In the genomic region with DNA sequence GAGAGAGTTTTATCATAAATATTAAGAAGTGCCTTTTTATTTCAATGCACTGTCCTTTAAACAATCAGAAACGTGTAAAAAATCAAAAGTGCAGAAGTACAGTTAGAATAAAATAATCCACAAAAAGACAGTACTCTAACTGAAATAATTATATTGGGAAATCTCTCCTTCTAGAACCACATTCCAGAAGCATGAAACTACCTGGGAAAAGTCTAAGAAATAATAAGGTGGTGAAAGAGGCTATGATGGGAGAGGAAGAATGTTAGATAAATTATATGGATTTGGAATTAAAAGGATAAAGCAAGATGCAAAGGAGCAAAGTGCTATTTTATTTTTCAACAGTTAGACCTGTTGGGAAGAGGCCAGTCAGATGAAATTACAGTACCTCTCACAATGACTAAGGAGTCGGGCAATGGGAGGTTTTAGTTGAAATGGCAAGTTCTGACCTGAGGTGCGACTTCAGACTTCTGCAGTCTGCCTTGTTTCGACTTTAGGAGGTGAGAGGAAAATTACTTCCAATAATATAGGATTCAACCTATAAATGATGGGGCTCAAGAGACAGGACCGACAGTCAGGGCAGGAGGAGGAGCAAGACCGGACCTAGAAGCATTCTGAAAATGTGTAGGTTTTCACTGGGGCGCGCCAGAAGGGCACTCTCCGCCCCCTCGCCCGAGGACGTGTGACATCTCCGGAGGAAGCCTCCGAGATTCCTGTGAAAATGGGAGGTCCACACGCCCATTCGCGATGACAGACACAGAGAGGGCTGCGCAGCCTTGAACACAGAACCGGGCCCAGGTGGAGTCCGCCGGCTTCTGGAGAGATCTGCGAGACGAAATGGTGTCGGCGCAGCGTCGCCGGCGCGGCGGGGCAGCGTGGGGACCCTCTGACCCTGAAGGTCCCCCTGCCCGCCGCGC, we compare ENCODE assay signal across 8 cellular contexts. TPM values are rescaled to one million over a fixed set of nuclear protein-coding genes. Genes with fewer than 3 reads are reported as not detected.
DNase-seq lines count a peak whose midpoint lies in the region; ATAC-seq and TF ChIP-seq lines count a peak whose summit lies in the region.

No MANE protein-coding gene starts in this region.

- H3K4me1 ChIP-seq in OCI-LY3 (ENCODE audit: low read length) (peaks cover 19% of the 10 kb centered on the region), osteoblast (ENCODE audit: insufficient read depth, low read length) (peaks cover 22% of the 10 kb centered on the region), upper lobe of right lung (peaks cover 17% of the 10 kb centered on the region)

- H3K4me2 ChIP-seq in OCI-LY3 (ENCODE audit: low read length) (peak overlapping the region; percentile 79), osteoblast (ENCODE audit: insufficient read depth, low read length) (peak overlapping the region; percentile 80)

- DNase-seq in ACHN (peak; percentile 67), head of caudate nucleus (peak in 30 of 42 donors; percentile 9 to 79 (median 50)), osteoblast (ENCODE audit: insufficient read length, low spot score, missing footprints) (peak; percentile 56), upper lobe of right lung (no peak)
- DNase-seq in activated effector memory CD4-positive, alpha-beta T cell treated with anti-CD3 and anti-CD28 coated beads, Interleukin-2, amount 50 U/mL, for 16 hours: peak; percentile 73

- peaks cover 3% of the 10 kb centered on the region for H3K36me3 ChIP-seq in OCI-LY3 (replicated peaks; ENCODE audit: low read depth, low read length)
- H3K36me3 ChIP-seq in osteoblast (ENCODE audit: insufficient read depth, low read length): peaks cover 4% of the 10 kb centered on the region
- H3K36me3 ChIP-seq in upper lobe of right lung: no peaks in the 10 kb centered on the region

- H3K27ac ChIP-seq in OCI-LY3 (ENCODE audit: low read length): peak overlapping the region; percentile 27
- H3K27ac ChIP-seq in osteoblast (ENCODE audit: low read depth, low read length): peak overlapping the region; percentile 66
- peak overlapping the region; percentile 84 for H3K27ac ChIP-seq in upper lobe of right lung

- H3K9ac ChIP-seq in OCI-LY3 (ENCODE audit: low read length): peak overlapping the region; percentile 75

- ATAC-seq in GM18511 (IDR thresholded peaks at IDR 0.05; ENCODE audit: unreplicated experiment) (peak; percentile 29), HG03039 (IDR thresholded peaks at IDR 0.05; ENCODE audit: unreplicated experiment) (peak; percentile 24), upper lobe of right lung (peak; percentile 53)

- H3K79me2 ChIP-seq in OCI-LY3 (ENCODE audit: low read length): no peaks in the 10 kb centered on the region
- H3K79me2 ChIP-seq in osteoblast (ENCODE audit: insufficient read depth, low read length): peaks cover 43% of the 10 kb centered on the region

- H2AFZ ChIP-seq in OCI-LY3 (ENCODE audit: low read depth, low read length) (peak overlapping the region; percentile 62), osteoblast (ENCODE audit: low read length) (peak overlapping the region; percentile 87)

- in situ Hi-C loops in ACHN (cut with HindIII; ENCODE audit: low pct_ligation_motif_present, low pct_unique_long_range_greater_than_20kb, low sequenced_read_pairs): no loop called here

- no peaks in the 10 kb centered on the region for H4K20me1 ChIP-seq in OCI-LY3 (ENCODE audit: insufficient read depth, low read length)
- H4K20me1 ChIP-seq in osteoblast (ENCODE audit: insufficient read depth, low read length): no peaks in the 10 kb centered on the region

- intact Hi-C loops in head of caudate nucleus (cut with DNase I) (no loop called here), upper lobe of right lung (cut with DNase I) (no loop called here)

- no peak for TF ChIP-seq CTCF in OCI-LY3 (IDR thresholded peaks at IDR 0.05; ENCODE audit: low read depth, low read length)
- no peak for TF ChIP-seq CTCF in osteoblast (IDR thresholded peaks at IDR 0.05; ENCODE audit: extremely low read depth, low read depth, low read length)
- TF ChIP-seq CTCF in upper lobe of right lung (IDR thresholded peaks at IDR 0.05): no peak

- H3K9me3 ChIP-seq in OCI-LY3 (ENCODE audit: insufficient read depth, low read length) (no peaks in the 10 kb centered on the region), osteoblast (ENCODE audit: low read depth, low read length) (no peaks in the 10 kb centered on the region), upper lobe of right lung (no peaks in the 10 kb centered on the region)

- no peaks in the 10 kb centered on the region for H3K27me3 ChIP-seq in OCI-LY3 (ENCODE audit: low read depth, low read length)
- no peaks in the 10 kb centered on the region for H3K27me3 ChIP-seq in osteoblast (ENCODE audit: insufficient read depth, low read length)
- H3K27me3 ChIP-seq in upper lobe of right lung: no peaks in the 10 kb centered on the region

- H3K4me3 ChIP-seq in OCI-LY3 (ENCODE audit: low read length) (peak overlapping the region; percentile 79), osteoblast (ENCODE audit: insufficient read depth, low read length) (peak overlapping the region; percentile 89), upper lobe of right lung (peak overlapping the region; percentile 68)

RNA-seq across cellular contexts. Expression of gene SPRYD7, which starts 0.7 kb away (rescaled TPM):
- total RNA-seq in osteoblast (3.8 and 4.0 TPM in 2 replicates), upper lobe of right lung (14.6 TPM)

Comparison
In these comparisons a context has a peak if more than half of its experiments do, and no peak if none do; other contexts are left out.
1. H3K27ac ChIP-seq: peak in every context shown above with its lines; median percentile 84 in upper lobe of right lung; 66 in osteoblast; 27 in OCI-LY3.